10 cellular contexts compared by ENCODE assay signal in genomic region chr1:179541774-179542173, GRCh38. TPM values are rescaled to one million over a fixed set of nuclear protein-coding genes. Genes with fewer than 3 reads are reported as not detected.
"Had no signal": no experiment of that assay in that cellular context is flagged by ENCODE, and none has a peak within 500 bp of the region (broad histone marks: within the 10 kb centered on the region; RNA-seq: fewer than 3 reads in every experiment).

No MANE protein-coding gene starts in this region.

- H3K27ac ChIP-seq: HL-60 had no signal

- H3K4me2 ChIP-seq: GM23338 had no signal

- H3K4me3 ChIP-seq: GM23338, K562 had no signal

- DNase-seq: H9, HCEC 1CT, HFFc6, IMR-90 had no signal

- ATAC-seq: GM23338, K562 had no signal

- H2AFZ ChIP-seq: GM23338 had no signal

- FAIRE-seq: H1, H54, K562 had no signal

RNA-seq across cellular contexts. Expression of gene NPHS2, which starts 34.0 kb away (rescaled TPM):
- total RNA-seq: GM23338, H1, H9, HFFc6, HT1080, IMR-90, K562 had no signal
- polyA plus RNA-seq: GM23338, H1, IMR-90, K562 had no signal

RNA-seq across cellular contexts. Expression of gene TDRD5, which starts 49.9 kb away (rescaled TPM):
- total RNA-seq: HFFc6, HT1080, IMR-90 had no signal
- polyA plus RNA-seq: GM23338, IMR-90 had no signal
